22 cellular contexts compared by ENCODE assay signal in genomic region chr4:182429896-182430295, GRCh38.
"Had no signal": no experiment of that assay in that cellular context is flagged by ENCODE, and none has a peak within 500 bp of the region (broad histone marks: within the 10 kb centered on the region; RNA-seq: fewer than 3 reads in every experiment).

No MANE protein-coding gene starts in this region.

- H3K9me3 ChIP-seq: colonic mucosa, esophagus squamous epithelium, gastrocnemius medialis, heart right ventricle, left lung, lower lobe of right lung, mucosa of descending colon had no signal

- ATAC-seq: effector memory CD8-positive, alpha-beta T cell; esophagus mucosa; gastrocnemius medialis; heart right ventricle; left cardiac atrium; left lung; left ventricle myocardium superior; lower lobe of right lung; mucosa of descending colon had no signal

- H3K27me3 ChIP-seq: colonic mucosa, esophagus squamous epithelium, gastrocnemius medialis, left lung had no signal

- DNase-seq: colonic mucosa; cortex of kidney; effector CD8-positive, alpha-beta T cell; effector memory CD8-positive, alpha-beta T cell; endodermal cell; erythroblast; esophagus squamous epithelium; foreskin fibroblast; foreskin melanocyte; gastrocnemius medialis; glutamatergic neuron; head of caudate nucleus; heart right ventricle; hippocampal formation; left cardiac atrium; left ventricle myocardium superior; lower lobe of right lung; mesenchymal stem cell; mucosa of descending colon had no signal

- H3K27ac ChIP-seq: colonic mucosa, epithelial cell of prostate, esophagus squamous epithelium, gastrocnemius medialis, heart right ventricle, left lung, lower lobe of right lung had no signal

- H3K4me3 ChIP-seq: colonic mucosa, esophagus squamous epithelium, gastrocnemius medialis, heart right ventricle, left lung, lower lobe of right lung, mucosa of descending colon had no signal

- H3K36me3 ChIP-seq: colonic mucosa, esophagus squamous epithelium, gastrocnemius medialis, heart right ventricle, left lung, lower lobe of right lung had no signal

- H3K4me1 ChIP-seq: colonic mucosa, esophagus squamous epithelium, heart right ventricle, left lung, lower lobe of right lung had no signal
